In the genomic region with DNA sequence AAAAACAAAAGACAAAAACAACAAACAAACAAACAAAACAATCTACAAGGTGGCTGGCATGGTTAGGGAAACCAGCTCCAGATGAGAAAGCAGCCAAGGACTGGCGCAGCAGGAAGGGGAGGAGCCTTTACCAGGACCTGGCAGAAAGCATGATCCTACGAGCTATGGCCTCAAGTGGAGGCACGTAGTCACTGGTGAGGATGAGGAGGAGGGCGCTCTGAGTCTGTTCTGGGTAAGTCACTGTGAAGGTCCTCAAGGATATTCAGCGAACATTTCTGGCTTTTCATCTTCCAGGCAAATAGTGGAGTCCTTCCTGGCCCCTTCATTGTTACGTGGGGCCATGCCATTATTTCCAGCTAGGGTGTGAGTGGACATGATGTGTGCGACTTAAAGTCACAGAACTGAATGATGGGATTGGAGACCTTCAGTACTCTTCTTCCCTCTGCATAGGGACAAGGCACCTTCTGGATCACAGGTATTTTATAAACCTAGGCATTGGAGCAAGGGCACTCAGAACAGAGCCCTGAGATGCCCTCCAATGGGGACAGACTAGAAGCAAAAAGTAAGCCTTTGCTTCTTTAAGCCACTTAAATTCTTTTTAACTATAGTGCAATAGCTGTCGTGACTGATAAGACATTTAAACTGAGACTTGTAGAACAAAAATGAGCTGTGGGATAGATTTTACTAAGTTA, we compare ENCODE assay signal across 20 cellular contexts.
"Had no signal": no experiment of that assay in that cellular context is flagged by ENCODE, and none has a peak within 500 bp of the region (broad histone marks: within the 10 kb centered on the region; RNA-seq: fewer than 3 reads in every experiment).

No MANE protein-coding gene starts in this region.

- H3K27me3 Mint-ChIP-seq: activated naive CD4-positive, alpha-beta T cell treated with anti-CD3 and anti-CD28 coated beads, Interleukin-2, amount 10 ng/mL, durations not matched to agents 7 days and 5 days had no signal

- H3K36me3 Mint-ChIP-seq: activated naive CD4-positive, alpha-beta T cell treated with anti-CD3 and anti-CD28 coated beads, Interleukin-2, amount 10 ng/mL, durations not matched to agents 7 days and 5 days; natural killer cell had no signal

- H3K27ac Mint-ChIP-seq: activated B cell treated with CpG ODN at 0.5 μM for 24 hours; activated naive CD4-positive, alpha-beta T cell treated with anti-CD3 and anti-CD28 coated beads, Interleukin-2, amount 10 ng/mL, durations not matched to agents 7 days and 5 days; activated T-cell treated with anti-CD3 and anti-CD28 coated beads, Interleukin-2, amount 50 U/mL, for 72 hours; natural killer cell; T-helper 17 cell had no signal

- H3K9me3 Mint-ChIP-seq: activated B cell treated with CpG ODN at 0.5 μM for 24 hours; activated naive CD4-positive, alpha-beta T cell treated with anti-CD3 and anti-CD28 coated beads, Interleukin-2, amount 10 ng/mL, durations not matched to agents 7 days and 5 days had no signal

- H3K9me3 ChIP-seq: adrenal gland, left lung, ovary, prostate gland, transverse colon had no signal

- DNase-seq: activated B cell treated with CpG ODN at 0.5 μM for 24 hours; activated CD4-positive, alpha-beta T cell treated with anti-CD3 and anti-CD28 coated beads, Interleukin-2, amount 50 U/mL, for 1 hour; activated effector memory CD4-positive, alpha-beta T cell treated with anti-CD3 and anti-CD28 coated beads, Interleukin-2, amount 50 U/mL, for 16 hours; activated naive CD4-positive, alpha-beta T cell treated with anti-CD3 and anti-CD28 coated beads, Interleukin-2, amount 10 ng/mL, durations not matched to agents 7 days and 5 days; activated T-cell treated with anti-CD3 and anti-CD28 coated beads, Interleukin-2, amount 50 U/mL, for 72 hours; adrenal gland; central memory CD4-positive, alpha-beta T cell; dermis blood vessel endothelial cell; effector CD8-positive, alpha-beta T cell; foreskin keratinocyte; left lung; natural killer cell; ovary; spleen; stimulated activated CD4-positive, alpha-beta T cell treated with anti-CD3 and anti-CD28 coated beads, Interleukin-4, amount 100 ng/mL, for 4 hours; SW 1271; T-helper 17 cell; transverse colon had no signal

- H3K4me3 Mint-ChIP-seq: activated B cell treated with CpG ODN at 0.5 μM for 24 hours; activated naive CD4-positive, alpha-beta T cell treated with anti-CD3 and anti-CD28 coated beads, Interleukin-2, amount 10 ng/mL, durations not matched to agents 7 days and 5 days; activated T-cell treated with anti-CD3 and anti-CD28 coated beads, Interleukin-2, amount 50 U/mL, for 72 hours; natural killer cell; T-helper 17 cell had no signal

- H3K4me3 ChIP-seq: adrenal gland, left lung, lung, ovary, prostate gland, spleen, transverse colon had no signal

- H3K4me1 ChIP-seq: adrenal gland, foreskin keratinocyte, left lung, prostate gland, spleen, transverse colon had no signal

- H3K27me3 ChIP-seq: adrenal gland, foreskin keratinocyte, left lung, ovary, spleen, transverse colon had no signal

- H3K4me1 Mint-ChIP-seq: activated B cell treated with CpG ODN at 0.5 μM for 24 hours; activated naive CD4-positive, alpha-beta T cell treated with anti-CD3 and anti-CD28 coated beads, Interleukin-2, amount 10 ng/mL, durations not matched to agents 7 days and 5 days; natural killer cell; T-helper 17 cell had no signal

- H3K27ac ChIP-seq: adrenal gland, foreskin keratinocyte, left lung, ovary, prostate gland, spleen, transverse colon had no signal

- ATAC-seq: foreskin keratinocyte, left lung, natural killer cell, T-helper 17 cell had no signal

- H3K36me3 ChIP-seq: adrenal gland, left lung, ovary, prostate gland, spleen, transverse colon had no signal
